Comparison of ENCODE assay signal across 17 cellular contexts in the genomic region with DNA sequence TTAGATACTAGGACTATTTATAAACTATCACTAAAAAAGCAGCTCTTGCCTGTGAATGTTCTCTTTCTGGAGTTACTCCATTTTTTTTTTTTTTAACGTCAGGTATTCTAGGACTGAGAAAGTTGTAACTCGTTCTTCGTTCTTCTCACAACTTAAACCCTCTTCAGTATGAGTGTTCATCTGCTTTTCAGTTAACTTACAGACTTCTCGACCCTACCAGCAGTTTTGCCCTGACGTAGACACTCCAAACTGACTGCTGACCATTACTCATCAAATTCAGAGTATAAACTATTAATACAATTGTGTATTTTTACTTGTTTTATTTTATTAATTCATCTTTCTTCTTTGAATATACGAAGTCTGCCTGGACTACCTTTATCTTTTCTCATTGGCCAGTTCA.
DNase-seq lines count a peak whose midpoint lies in the region; ATAC-seq, FAIRE-seq and TF ChIP-seq lines count a peak whose summit lies in the region.
"Had no signal": no experiment of that assay in that cellular context is flagged by ENCODE, and none has a peak within 500 bp of the region (broad histone marks: within the 10 kb centered on the region; RNA-seq: fewer than 3 reads in every experiment).

No MANE protein-coding gene starts in this region.

- ATAC-seq in GM18868 (IDR thresholded peaks at IDR 0.05; ENCODE audit: unreplicated experiment) (peak; percentile 41), HepG2 (no peak), left ventricle myocardium superior (no peak)
- ATAC-seq: PC-3, T-helper 17 cell had no signal

- H3K4me2 ChIP-seq in KMS-11 (peak overlapping the region; percentile 100), HepG2 (ENCODE audit: low read depth, low read length) (no peak overlapping the region)

- H3K27me3 Mint-ChIP-seq in osteocyte (ENCODE audit: unreplicated experiment) (no peaks in the 10 kb centered on the region), MCF 10A (ENCODE audit: insufficient read depth, unreplicated experiment) (no peaks in the 10 kb centered on the region)
- H3K27me3 Mint-ChIP-seq: T-helper 17 cell had no signal

- DNase-seq in esophagus muscularis mucosa (ENCODE audit: extremely low spot score) (no peak), osteocyte (ENCODE audit: extremely low spot score, unreplicated experiment) (no peak), HepG2 (ENCODE audit: low spot score) (no peak), MCF 10A (ENCODE audit: unreplicated experiment) (no peak), left ventricle myocardium superior (no peak), stomach (no peak)
- DNase-seq: DMS79, NCI-H1105 treated with DMSO at 0.1 percent for 48 hours, NCI-H1694, NCI-H748 treated with DMSO at 0.1 percent for 48 hours, PC-3, SJCRH30, T-helper 17 cell had no signal

- H3K4me1 ChIP-seq in KMS-11 (ENCODE audit: low read depth, poor library complexity, severe bottlenecking) = peaks cover 50% of the 10 kb centered on the region
- H3K4me1 ChIP-seq in esophagus muscularis mucosa = peaks cover 4 to 17% (median 16%) of the 10 kb centered on the region in 4 donors
- no peaks in the 10 kb centered on the region for H3K4me1 ChIP-seq in HepG2 (ENCODE audit: insufficient read depth, low read length)
- peaks cover 0 to 6% (median 0%) of the 10 kb centered on the region in 4 donors for H3K4me1 ChIP-seq in stomach
- H3K4me1 ChIP-seq: SJCRH30 had no signal

- CTCF ChIA-PET in HepG2 (lab: Yijun Ruan, JAX; ENCODE audit: low intra/inter-chr PET ratio, low total read pairs) (no interaction called here), MCF 10A (lab: Yijun Ruan, JAX) (no interaction called here)

- BruUV-seq in HepG2 (replicated peaks; lab: Mats Ljungman, UMichigan) (no TSS peak), MCF 10A (replicated peaks; lab: Mats Ljungman, UMichigan) (no TSS peak)

- H3K9ac ChIP-seq in KMS-11 (peak overlapping the region; percentile 61), HepG2 (ENCODE audit: insufficient read depth, low read depth, low read length) (no peak overlapping the region)

- H4K20me1 ChIP-seq in KMS-11 (ENCODE audit: insufficient read depth) (no peaks in the 10 kb centered on the region), HepG2 (ENCODE audit: insufficient read depth, low read length) (no peaks in the 10 kb centered on the region)

- FAIRE-seq in HepG2 (lab: Jason Lieb, UNC) = no peak
- FAIRE-seq: HTR-8/SVneo had no signal

- H3K27ac ChIP-seq in KMS-11 (peak overlapping the region; percentile 89), esophagus muscularis mucosa (replicated peaks in 1 of 4) (peak overlapping the region in 1 of 4 donors; percentile 14), HepG2 (ENCODE audit: extremely low read length, insufficient read depth, low read length) (no peak overlapping the region), stomach (no peak overlapping the region)
- H3K27ac ChIP-seq: RWPE1, SJCRH30 had no signal

- H2AFZ ChIP-seq in KMS-11 (ENCODE audit: low read depth) (peak overlapping the region; percentile 85), HepG2 (ENCODE audit: low read length) (no peak overlapping the region)

- in situ Hi-C loops in HepG2 (cut with HindIII; ENCODE audit: extremely low pct_ligation_motif_present, low pct_unique_long_range_greater_than_20kb) = no loop called here

- TF ChIP-seq RAD21 in HepG2 (CRISPR knock-in tag; IDR thresholded peaks at IDR 0.05) = no peak

- WGBS in esophagus muscularis mucosa = 26% methylated on average over 6 of the region's 6 CpGs
- 8% methylated on average over 6 of the region's 6 CpGs for WGBS in HepG2 (ENCODE audit: low lambda C conversion rate)
- 51 to 62% (median 60%) methylated on average over 6 of the region's 6 CpGs for WGBS in stomach, 5 donors

- intact Hi-C loops in esophagus muscularis mucosa (cut with DNase I) (no loop called here), HepG2 (cut with micrococcal nuclease; ENCODE audit: unreplicated experiment) (no loop called here), MCF 10A (cut with micrococcal nuclease) (no loop called here), left ventricle myocardium superior (cut with micrococcal nuclease) (no loop called here), stomach (cut with DNase I; ENCODE audit: low total_unique reads) (no loop called here)

- H3K9me3 Mint-ChIP-seq in osteocyte (ENCODE audit: unreplicated experiment) (no peaks in the 10 kb centered on the region), MCF 10A (ENCODE audit: unreplicated experiment) (no peaks in the 10 kb centered on the region)

- H3K4me1 Mint-ChIP-seq in osteocyte (ENCODE audit: unreplicated experiment) (peaks cover 15% of the 10 kb centered on the region), MCF 10A (ENCODE audit: insufficient read depth, unreplicated experiment) (no peaks in the 10 kb centered on the region)
- H3K4me1 Mint-ChIP-seq: T-helper 17 cell had no signal

- TF ChIP-seq EP300 in esophagus muscularis mucosa (IDR thresholded peaks at IDR 0.05) (no peak), HepG2 (IDR thresholded peaks at IDR 0.05; ENCODE audit: low read depth in 2 of 2, low read length in 2 of 2) (no peak), HepG2 (CRISPR knock-in tag; IDR thresholded peaks at IDR 0.05; ENCODE audit: borderline replicate concordance) (no peak), stomach (IDR thresholded peaks at IDR 0.05) (no peak)

- H3K4me3 Mint-ChIP-seq in osteocyte (ENCODE audit: unreplicated experiment) (no peak overlapping the region), MCF 10A (ENCODE audit: unreplicated experiment) (no peak overlapping the region)
- H3K4me3 Mint-ChIP-seq: T-helper 17 cell had no signal

- H3K9me3 ChIP-seq in esophagus muscularis mucosa (no peaks in the 10 kb centered on the region), HepG2 (ENCODE audit: low read length) (no peaks in the 10 kb centered on the region), stomach (no peaks in the 10 kb centered on the region)
- H3K9me3 ChIP-seq: SJCRH30 had no signal

- H3K79me2 ChIP-seq in KMS-11 (ENCODE audit: insufficient read depth, low read depth) = no peaks in the 10 kb centered on the region
- H3K79me2 ChIP-seq in HepG2 (ENCODE audit: insufficient read depth, low read length) = no peaks in the 10 kb centered on the region

- no peaks in the 10 kb centered on the region for H3K36me3 ChIP-seq in KMS-11 (ENCODE audit: insufficient read depth)
- no peaks in the 10 kb centered on the region for H3K36me3 ChIP-seq in esophagus muscularis mucosa
- no peaks in the 10 kb centered on the region for H3K36me3 ChIP-seq in HepG2 (replicated peaks in 1 of 2; ENCODE audit: control insufficient read depth in 1 of 2, insufficient read depth in 2 of 2, low read length in 2 of 2)
- no peaks in the 10 kb centered on the region for H3K36me3 ChIP-seq in stomach
- H3K36me3 ChIP-seq: SJCRH30 had no signal

- H3K27me3 ChIP-seq in KMS-11 (ENCODE audit: insufficient read depth, low read depth) = no peaks in the 10 kb centered on the region
- no peaks in the 10 kb centered on the region for H3K27me3 ChIP-seq in esophagus muscularis mucosa
- no peaks in the 10 kb centered on the region; a peak in 1 of 5 replicates for H3K27me3 ChIP-seq in HepG2 (ENCODE audit: control insufficient read depth in 1 of 2, insufficient read depth in 2 of 2, low read length in 2 of 2)
- H3K27me3 ChIP-seq in stomach = no peaks in the 10 kb centered on the region
- H3K27me3 ChIP-seq: SJCRH30 had no signal

- POLR2A ChIA-PET in HepG2 (lab: Yijun Ruan, JAX) (no interaction called here), MCF 10A (lab: Yijun Ruan, JAX) (no interaction called here)

- no peaks in the 10 kb centered on the region for H3K36me3 Mint-ChIP-seq in osteocyte (ENCODE audit: unreplicated experiment)
- no peaks in the 10 kb centered on the region for H3K36me3 Mint-ChIP-seq in MCF 10A (ENCODE audit: insufficient read depth, unreplicated experiment)

- TF ChIP-seq CTCF in KMS-11 (conservative IDR thresholded peaks at IDR 0.05; ENCODE audit: low read depth, low read length) (no peak), esophagus muscularis mucosa (IDR thresholded peaks at IDR 0.05) (no peak), osteocyte (IDR thresholded peaks at IDR 0.05) (no peak), HepG2 (CRISPR knock-in tag; IDR thresholded peaks at IDR 0.05) (no peak), MCF 10A (IDR thresholded peaks at IDR 0.05; ENCODE audit: unreplicated experiment) (no peak), stomach (IDR thresholded peaks at IDR 0.05) (no peak)

- H3K4me3 ChIP-seq in KMS-11 (IDR thresholded peaks at IDR 0.05; ENCODE audit: insufficient read depth, low read depth, low read length) (no peak overlapping the region), esophagus muscularis mucosa (peak overlapping the region; percentile 9 to 27 (median 14)), HepG2 (replicated peaks in 1 of 3; ENCODE audit: insufficient read depth in 1 of 3, low read depth in 2 of 3, low read length in 3 of 3) (no peak overlapping the region), stomach (no peak overlapping the region)
- H3K4me3 ChIP-seq: SJCRH30 had no signal

- TF ChIP-seq POLR2A in esophagus muscularis mucosa (IDR thresholded peaks at IDR 0.05; ENCODE audit: low read depth) (no peak), HepG2 (IDR thresholded peaks at IDR 0.05; ENCODE audit: insufficient read depth in 1 of 2, low read depth in 2 of 2, low read length in 2 of 2) (no peak), stomach (IDR thresholded peaks at IDR 0.05) (no peak)

- H3K27ac Mint-ChIP-seq in osteocyte (ENCODE audit: unreplicated experiment) = peak overlapping the region; percentile 43
- H3K27ac Mint-ChIP-seq in MCF 10A (ENCODE audit: low read depth, unreplicated experiment) = no peak overlapping the region
- H3K27ac Mint-ChIP-seq: T-helper 17 cell had no signal

TF ChIP-seq in HepG2, 621 proteins besides CTCF, POLR2A, EP300 and RAD21 (continues in another document):
- TF ChIP-seq SALL2 (CRISPR knock-in tag; IDR thresholded peaks at IDR 0.05) = no peak
- no peak for TF ChIP-seq SRF (IDR thresholded peaks at IDR 0.05; ENCODE audit: low read depth, low read length)
- TF ChIP-seq NBN (conservative IDR thresholded peaks at IDR 0.05) = no peak

Comparison
In these comparisons a context has a peak if more than half of its experiments do, and no peak if none do; other contexts are left out.
1. H3K4me3 ChIP-seq: peak in esophagus muscularis mucosa (4 of 4); none in KMS-11 (single experiment), HepG2 (0 of 3) and stomach (0 of 4).